In the genomic region with DNA sequence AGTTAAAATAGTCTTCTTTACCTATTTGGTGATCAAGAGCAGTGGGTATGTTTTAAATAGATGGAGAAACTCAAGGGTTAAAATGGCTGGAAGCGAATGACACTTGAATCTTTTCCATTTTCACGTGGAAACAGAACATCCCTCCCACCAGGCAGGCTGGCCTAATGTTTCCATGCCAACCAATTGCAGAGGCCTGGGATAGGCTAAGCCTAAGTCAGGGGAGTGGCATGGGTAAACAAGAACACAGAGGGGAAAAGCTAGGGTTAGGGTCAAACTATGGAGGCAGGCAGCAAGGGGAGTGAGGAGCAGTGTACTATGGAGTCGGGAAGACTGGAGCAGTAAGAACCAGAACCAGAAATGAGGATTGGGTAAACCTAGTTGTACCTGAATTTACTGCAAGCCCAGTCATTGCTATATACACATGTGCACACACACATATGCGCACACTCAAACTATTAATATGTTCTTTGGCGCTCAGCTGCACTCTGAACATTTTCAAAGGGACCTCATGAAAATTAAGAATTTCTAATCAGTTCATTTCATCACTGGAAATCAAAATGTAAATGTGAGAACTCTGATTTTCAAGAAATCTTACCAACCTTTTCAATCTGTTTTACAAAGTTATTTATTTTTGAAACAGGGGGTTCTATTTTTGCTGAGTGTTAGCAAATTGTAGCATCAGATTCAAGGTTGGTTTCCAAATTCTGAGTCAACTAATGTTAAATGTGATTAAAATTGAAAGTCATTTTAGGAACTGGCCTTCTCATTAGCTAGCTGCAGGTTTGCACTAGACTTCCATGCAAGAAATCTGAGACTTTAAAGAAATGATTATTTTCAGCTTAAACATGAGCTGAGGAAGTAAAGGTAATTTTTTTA, we compare ENCODE assay signal across 11 cellular contexts.
A peak's percentile ranks its signal among the peaks of the same experiment; 100 is the strongest.
DNase-seq lines count a peak whose midpoint lies in the region; ATAC-seq, FAIRE-seq and TF ChIP-seq lines count a peak whose summit lies in the region.
"Had no signal": no experiment of that assay in that cellular context is flagged by ENCODE, and none has a peak within 500 bp of the region (broad histone marks: within the 10 kb centered on the region; RNA-seq: fewer than 3 reads in every experiment).

No MANE protein-coding gene starts in this region.

- WGBS in pancreas, 2 donors, result 66 to 70% methylated on average over 5 of the region's 5 CpGs

- H3K4me3 ChIP-seq in GM12864 (ENCODE audit: low read depth, low read length) (no peak overlapping the region), pancreas (no peak overlapping the region)
- H3K4me3 ChIP-seq: left ventricle myocardium inferior, transverse colon had no signal

- FAIRE-seq in pancreas (lab: Jason Lieb, UNC), result no peak
- FAIRE-seq in GM19239 (lab: Jason Lieb, UNC), result no peak

- no peaks in the 10 kb centered on the region for H3K27me3 ChIP-seq in pancreas
- H3K27me3 ChIP-seq: transverse colon had no signal

- ATAC-seq in GM19455 (IDR thresholded peaks at IDR 0.05; ENCODE audit: unreplicated experiment) (peak; percentile 90), HG03060 (IDR thresholded peaks at IDR 0.05; ENCODE audit: low read depth, unreplicated experiment) (peak; percentile 94), pancreas (no peak)
- ATAC-seq: Panc1 had no signal

- TF ChIP-seq CTCF in GM12864 (IDR thresholded peaks at IDR 0.05; ENCODE audit: low read depth, low read length, missing control alignments) (no peak), pancreas (IDR thresholded peaks at IDR 0.05) (no peak)

- no peaks in the 10 kb centered on the region for H3K36me3 ChIP-seq in pancreas
- H3K36me3 ChIP-seq: left ventricle myocardium inferior, transverse colon had no signal

- H3K27ac ChIP-seq in pancreas, result no peak overlapping the region
- H3K27ac ChIP-seq: left ventricle myocardium inferior, transverse colon had no signal

- peaks cover 0 to 6% (median 0%) of the 10 kb centered on the region in 3 donors for H3K4me1 ChIP-seq in pancreas
- H3K4me1 ChIP-seq: transverse colon had no signal

- DNase-seq in GM12864 (ENCODE audit: low read depth), result peak; percentile 55
- DNase-seq in NCI-H526 (lab: John Stamatoyannopoulos, UW), result peak; percentile 54 to 66
- DNase-seq in pancreas, result no peak
- DNase-seq in GM19239 (ENCODE audit: insufficient read length, low spot score), result no peak
- DNase-seq in Ammon's horn (ENCODE audit: low spot score), result no peak
- no peak for DNase-seq in NAMALWA (ENCODE audit: low spot score)
- DNase-seq: left ventricle myocardium inferior, transverse colon had no signal

- intact Hi-C loops in pancreas (cut with DNase I), result no loop called here

- no peaks in the 10 kb centered on the region for H3K9me3 ChIP-seq in pancreas
- H3K9me3 ChIP-seq: left ventricle myocardium inferior, transverse colon had no signal

Comparison
In these comparisons a context has a peak if more than half of its experiments do, and no peak if none do; other contexts are left out.
1. DNase-seq: peak in GM12864 (single experiment) and NCI-H526 (2 of 2); none in pancreas (0 of 6), GM19239 (single experiment), Ammon's horn (single experiment) and NAMALWA (single experiment).
2. ATAC-seq: peak in GM19455 (single experiment) and HG03060 (single experiment); none in pancreas (0 of 4).